28 cellular contexts compared by ENCODE assay signal in the genomic region with DNA sequence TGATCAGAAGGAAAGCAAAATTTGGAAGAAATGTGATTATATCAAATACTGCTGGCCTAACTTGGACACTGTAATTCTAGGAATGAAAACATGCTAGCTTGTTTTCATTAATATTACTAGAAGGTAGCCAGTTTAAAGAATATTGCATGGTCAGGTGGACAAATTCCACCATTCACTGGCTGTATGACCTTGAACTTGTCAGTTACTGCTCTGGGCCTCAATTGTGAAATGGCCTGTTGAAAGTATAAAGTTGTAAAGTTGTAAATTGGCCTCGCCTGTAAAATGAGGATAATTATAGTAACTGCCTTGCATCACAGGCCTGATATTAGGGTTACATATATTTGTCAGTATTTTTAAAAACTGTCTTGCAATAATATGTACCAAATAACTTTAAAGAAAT.
"Had no signal": no experiment of that assay in that cellular context is flagged by ENCODE, and none has a peak within 500 bp of the region (broad histone marks: within the 10 kb centered on the region; RNA-seq: fewer than 3 reads in every experiment).

No MANE protein-coding gene starts in this region.

- H2AFZ ChIP-seq: neural progenitor cell had no signal

- H3K36me3 Mint-ChIP-seq: immature natural killer cell; memory B cell; naive thymus-derived CD4-positive, alpha-beta T cell; type B pancreatic cell had no signal

- H3K4me3 Mint-ChIP-seq: effector memory CD8-positive, alpha-beta T cell; immature natural killer cell; memory B cell; naive thymus-derived CD4-positive, alpha-beta T cell; nephron; neural progenitor cell; type B pancreatic cell had no signal

- H3K4me3 ChIP-seq: esophagus squamous epithelium, heart right ventricle, lung, neural progenitor cell, prostate gland, right atrium auricular region, sigmoid colon, stomach, thyroid gland had no signal

- H3K4me1 ChIP-seq: esophagus squamous epithelium, heart right ventricle, prostate gland, right atrium auricular region, sigmoid colon, thyroid gland had no signal

- ATAC-seq: effector memory CD8-positive, alpha-beta T cell; heart right ventricle; left colon; left ventricle myocardium superior; naive thymus-derived CD4-positive, alpha-beta T cell had no signal

- H3K27ac ChIP-seq: esophagus squamous epithelium, heart right ventricle, neural progenitor cell, prostate gland, right atrium auricular region, sigmoid colon, stomach, thyroid gland had no signal

- H3K9me3 Mint-ChIP-seq: effector memory CD8-positive, alpha-beta T cell had no signal

- H3K4me1 Mint-ChIP-seq: immature natural killer cell; memory B cell; naive thymus-derived CD4-positive, alpha-beta T cell; nephron had no signal

- H3K27me3 ChIP-seq: esophagus squamous epithelium, heart right ventricle, neural progenitor cell, right atrium auricular region, sigmoid colon, stomach, thyroid gland had no signal

- H3K27me3 Mint-ChIP-seq: effector memory CD8-positive, alpha-beta T cell; memory B cell; naive thymus-derived CD4-positive, alpha-beta T cell; type B pancreatic cell had no signal

- H3K4me2 ChIP-seq: neural progenitor cell had no signal

- H3K27ac Mint-ChIP-seq: effector memory CD8-positive, alpha-beta T cell; immature natural killer cell; memory B cell; naive thymus-derived CD4-positive, alpha-beta T cell; neural progenitor cell; type B pancreatic cell had no signal

- H3K9me3 ChIP-seq: prostate gland, thyroid gland had no signal

- H3K36me3 ChIP-seq: esophagus squamous epithelium, heart right ventricle, neural progenitor cell, prostate gland, right atrium auricular region, sigmoid colon, stomach, thyroid gland had no signal

- DNase-seq: cortex of kidney; effector memory CD8-positive, alpha-beta T cell; erythroblast; esophagus squamous epithelium; foreskin melanocyte; glutamatergic neuron; heart right ventricle; hypothalamus; immature natural killer cell; islet precursor cell; left colon; left ventricle myocardium superior; midbrain; naive thymus-derived CD4-positive, alpha-beta T cell; sigmoid colon; stimulated activated CD4-positive, alpha-beta T cell treated with anti-CD3 and anti-CD28 coated beads, Interleukin-15, amount 100 ng/mL, for 24 hours; stimulated activated CD4-positive, alpha-beta T cell treated with anti-CD3 and anti-CD28 coated beads, Interleukin-4, amount 100 ng/mL, for 1 hour; stimulated activated CD8-positive, alpha-beta memory T cell treated with anti-CD3 and anti-CD28 coated beads, Interleukin-4, amount 100 ng/mL, for 48 hours; stimulated activated naive CD4-positive, alpha-beta T cell treated with Interleukin-2 at 50 U/mL for 16 hours; stomach; thyroid gland had no signal
